In the genomic region with DNA sequence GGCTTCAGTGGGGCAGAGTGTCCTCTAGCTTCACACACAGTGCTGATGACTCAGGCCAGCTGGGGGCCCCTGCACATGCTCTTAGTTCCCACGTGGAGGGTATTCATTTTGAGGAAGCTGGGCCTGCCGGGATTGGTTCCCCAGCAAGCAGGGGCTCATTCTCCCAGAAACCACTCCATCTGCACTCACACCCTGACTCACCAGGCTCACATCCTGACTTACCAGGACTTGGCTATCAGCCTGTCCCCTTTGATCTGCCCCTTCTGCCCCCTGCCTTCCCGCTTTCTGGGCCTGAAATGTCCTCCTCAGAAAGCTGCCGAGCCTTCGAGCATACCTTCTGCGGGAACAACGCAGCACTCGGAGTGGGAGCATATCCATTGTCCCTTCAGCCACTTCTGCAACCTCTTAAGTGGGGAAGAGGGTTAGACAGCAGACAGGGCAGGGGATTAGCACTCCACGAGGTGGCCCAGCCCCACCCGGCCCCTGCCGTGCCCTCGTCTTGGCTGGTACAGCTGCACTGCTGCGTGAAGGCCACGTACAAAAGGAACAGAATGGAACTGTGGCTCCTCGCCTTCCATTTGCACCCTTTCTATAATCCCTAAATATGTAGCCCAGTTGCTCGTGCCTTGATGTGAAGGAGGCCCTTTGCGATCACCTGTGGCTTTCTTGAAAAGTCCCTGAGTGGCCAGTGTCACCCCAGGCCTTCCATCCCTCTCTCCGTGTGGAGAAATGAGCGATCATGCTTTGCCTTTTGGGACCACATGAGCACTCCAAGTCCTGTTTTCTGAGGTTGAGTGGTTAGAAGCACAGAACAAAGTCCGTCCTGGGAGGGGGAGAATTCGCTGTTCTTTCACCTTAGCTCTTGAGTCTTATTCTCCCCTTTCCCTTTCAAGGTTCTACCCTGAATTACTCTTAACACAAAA, we compare ENCODE assay signal across 2 cellular contexts.
TF ChIP-seq lines count a peak whose summit lies in the region.

No MANE protein-coding gene starts in this region.

TF ChIP-seq in liver, 16 proteins besides CTCF, POLR2A, EP300 and RAD21 (continued from another document):
- TF ChIP-seq FOXA1 (IDR thresholded peaks at IDR 0.05) (no peak), ZBTB33 (IDR thresholded peaks at IDR 0.05) (no peak), RXRA (IDR thresholded peaks at IDR 0.05) (no peak), YY1 (IDR thresholded peaks at IDR 0.05) (no peak), TAF1 (conservative IDR thresholded peaks at IDR 0.05) (no peak), HNF4G (IDR thresholded peaks at IDR 0.05) (no peak), SP1 (IDR thresholded peaks at IDR 0.05) (no peak)
- TF ChIP-seq, protein P1, sequence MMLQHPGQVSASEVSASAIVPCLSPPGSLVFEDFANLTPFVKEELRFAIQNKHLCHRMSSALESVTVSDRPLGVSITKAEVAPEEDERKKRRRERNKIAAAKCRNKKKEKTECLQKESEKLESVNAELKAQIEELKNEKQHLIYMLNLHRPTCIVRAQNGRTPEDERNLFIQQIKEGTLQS (IDR thresholded peaks at IDR 0.05), result no peak

TF ChIP-seq in HepG2, 621 proteins besides CTCF, POLR2A, EP300 and RAD21 (continued from another document):
- TF ChIP-seq GMEB2 (CRISPR knock-in tag; IDR thresholded peaks at IDR 0.05; ENCODE audit: low read depth) (no peak), ZNF709 (CRISPR knock-in tag; IDR thresholded peaks at IDR 0.05) (no peak), ZNF354B (CRISPR knock-in tag; IDR thresholded peaks at IDR 0.05) (no peak), ZKSCAN8 (CRISPR knock-in tag; IDR thresholded peaks at IDR 0.05; ENCODE audit: borderline replicate concordance) (no peak), RXRA (CRISPR knock-in tag; IDR thresholded peaks at IDR 0.05) (no peak), ZKSCAN5 (CRISPR knock-in tag; IDR thresholded peaks at IDR 0.05) (no peak), CBX5 (CRISPR knock-in tag; IDR thresholded peaks at IDR 0.05; ENCODE audit: borderline replicate concordance) (no peak), DNMT3B (CRISPR knock-in tag; conservative IDR thresholded peaks at IDR 0.05) (no peak), SRY (CRISPR knock-in tag; IDR thresholded peaks at IDR 0.05) (no peak), XBP1 (CRISPR knock-in tag; IDR thresholded peaks at IDR 0.05) (no peak), POLR2AphosphoS2 (IDR thresholded peaks at IDR 0.05; ENCODE audit: low read depth, low read length) (no peak), ZNF713 (CRISPR knock-in tag; IDR thresholded peaks at IDR 0.05) (no peak), IKZF1 (IDR thresholded peaks at IDR 0.05) (no peak), ZNF362 (CRISPR knock-in tag; IDR thresholded peaks at IDR 0.05; ENCODE audit: borderline replicate concordance) (no peak), KDM4B (CRISPR knock-in tag; IDR thresholded peaks at IDR 0.05) (no peak), TP53 (CRISPR knock-in tag; conservative IDR thresholded peaks at IDR 0.05) (no peak)
- TF ChIP-seq, protein P2, sequence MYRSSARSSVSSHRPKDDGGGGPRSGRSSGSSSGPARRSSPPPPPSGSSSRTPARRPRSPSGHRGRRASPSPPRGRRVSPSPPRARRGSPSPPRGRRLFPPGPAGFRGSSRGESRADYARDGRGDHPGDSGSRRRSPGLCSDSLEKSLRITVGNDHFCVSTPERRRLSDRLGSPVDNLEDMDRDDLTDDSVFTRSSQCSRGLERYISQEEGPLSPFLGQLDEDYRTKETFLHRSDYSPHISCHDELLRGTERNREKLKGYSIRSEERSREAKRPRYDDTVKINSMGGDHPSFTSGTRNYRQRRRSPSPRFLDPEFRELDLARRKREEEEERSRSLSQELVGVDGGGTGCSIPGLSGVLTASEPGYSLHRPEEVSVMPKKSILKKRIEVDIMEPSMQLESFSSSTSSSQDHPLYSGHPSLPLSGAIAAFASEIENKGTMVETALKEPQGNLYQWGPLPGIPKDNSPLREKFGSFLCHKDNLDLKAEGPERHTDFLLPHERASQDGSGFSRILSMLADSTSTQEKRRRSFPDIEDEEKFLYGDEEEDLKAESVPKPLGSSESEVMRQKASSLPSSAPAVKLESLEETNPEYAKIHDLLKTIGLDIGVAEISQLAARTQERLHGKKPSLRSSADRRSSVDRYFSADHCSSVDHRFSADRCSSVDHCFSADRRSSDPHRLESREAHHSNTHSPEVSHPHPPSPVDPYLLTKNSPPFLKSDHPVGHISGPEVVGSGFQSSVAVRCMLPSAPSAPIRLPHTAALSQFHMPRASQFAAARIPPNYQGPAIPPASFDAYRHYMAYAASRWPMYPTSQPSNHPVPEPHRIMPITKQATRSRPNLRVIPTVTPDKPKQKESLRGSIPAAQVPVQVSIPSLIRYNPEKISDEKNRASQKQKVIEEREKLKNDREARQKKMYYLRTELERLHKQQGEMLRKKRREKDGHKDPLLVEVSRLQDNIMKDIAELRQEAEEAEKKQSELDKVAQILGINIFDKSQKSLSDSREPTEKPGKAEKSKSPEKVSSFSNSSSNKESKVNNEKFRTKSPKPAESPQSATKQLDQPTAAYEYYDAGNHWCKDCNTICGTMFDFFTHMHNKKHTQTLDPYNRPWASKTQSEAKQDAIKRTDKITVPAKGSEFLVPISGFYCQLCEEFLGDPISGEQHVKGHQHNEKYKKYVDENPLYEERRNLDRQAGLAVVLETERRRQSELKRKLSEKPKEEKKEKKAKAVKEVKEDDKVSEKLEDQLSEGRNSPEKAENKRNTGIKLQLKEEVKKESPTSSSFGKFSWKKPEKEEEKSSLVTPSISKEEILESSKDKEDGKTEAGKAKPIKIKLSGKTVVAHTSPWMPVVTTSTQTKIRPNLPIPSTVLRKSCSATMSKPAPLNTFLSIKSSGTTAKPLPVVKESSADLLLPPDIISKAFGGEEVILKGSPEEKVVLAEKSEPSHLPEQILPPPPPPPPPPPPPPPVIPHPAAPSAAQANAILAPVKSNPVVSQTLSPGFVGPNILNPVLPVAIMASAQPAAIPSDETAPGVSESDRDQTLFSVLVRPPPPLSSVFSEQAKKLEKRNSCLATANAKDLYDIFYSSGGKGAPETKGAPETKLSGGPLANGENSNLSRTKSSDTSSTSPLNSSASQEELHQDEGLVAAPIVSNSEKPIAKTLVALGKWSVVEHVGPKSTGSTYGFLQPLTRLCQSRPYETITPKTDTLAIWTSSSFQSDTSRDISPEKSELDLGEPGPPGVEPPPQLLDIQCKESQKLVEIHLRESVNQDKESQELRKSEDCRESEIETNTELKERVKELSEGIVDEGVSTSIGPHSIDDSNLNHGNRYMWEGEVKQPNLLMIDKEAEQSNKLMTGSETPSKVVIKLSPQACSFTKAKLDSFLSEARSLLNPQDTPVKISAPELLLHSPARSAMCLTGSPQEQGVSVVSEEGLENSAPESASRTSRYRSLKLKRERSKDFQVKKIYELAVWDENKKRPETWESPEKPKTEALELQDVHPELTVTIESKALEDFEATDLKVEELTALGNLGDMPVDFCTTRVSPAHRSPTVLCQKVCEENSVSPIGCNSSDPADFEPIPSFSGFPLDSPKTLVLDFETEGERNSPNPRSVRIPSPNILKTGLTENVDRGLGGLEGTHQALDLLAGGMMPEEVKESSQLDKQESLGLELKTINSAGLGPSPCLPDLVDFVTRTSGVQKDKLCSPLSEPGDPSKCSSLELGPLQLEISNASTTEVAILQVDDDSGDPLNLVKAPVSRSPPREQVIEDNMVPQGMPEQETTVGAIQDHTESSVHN (CRISPR knock-in tag; IDR thresholded peaks at IDR 0.05), result no peak
